In the genomic region with DNA sequence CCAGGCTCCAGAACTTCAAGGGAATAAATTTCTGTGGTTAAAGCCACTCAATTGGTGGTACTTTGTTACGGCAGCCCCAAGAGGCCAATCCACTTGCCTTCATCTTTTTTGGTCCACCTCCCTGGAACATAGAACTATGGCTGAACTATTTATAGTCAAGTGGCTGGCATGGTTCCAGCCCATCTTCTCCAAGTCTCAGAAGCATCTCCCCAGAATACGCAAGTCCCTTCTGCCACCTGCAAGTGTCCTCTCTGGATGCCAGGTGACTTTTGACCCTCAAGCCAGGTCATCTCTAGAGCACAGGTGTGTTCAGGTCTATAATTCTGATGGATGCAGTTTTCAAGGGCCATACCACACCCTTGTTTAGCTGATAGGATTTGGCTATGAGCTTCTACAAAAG, we compare ENCODE assay signal across 26 cellular contexts.
"Had no signal": no experiment of that assay in that cellular context is flagged by ENCODE, and none has a peak within 500 bp of the region (broad histone marks: within the 10 kb centered on the region; RNA-seq: fewer than 3 reads in every experiment).

No MANE protein-coding gene starts in this region.

- H3K27me3 Mint-ChIP-seq: type B pancreatic cell had no signal

- DNase-seq: hypothalamus; immature natural killer cell; left ventricle myocardium inferior; midbrain; mucosa of descending colon; naive thymus-derived CD4-positive, alpha-beta T cell; nucleus accumbens; pancreas; posterior cingulate gyrus; retina; right cardiac atrium; sigmoid colon; small intestine; spleen; stimulated activated CD4-positive, alpha-beta T cell treated with anti-CD3 and anti-CD28 coated beads, Interleukin-4, amount 100 ng/mL, for 24 hours; stimulated activated naive CD4-positive, alpha-beta T cell; tibial artery; uterus had no signal

- H3K4me3 ChIP-seq: left ventricle myocardium inferior, lung, mucosa of descending colon, pancreas, prostate gland, sigmoid colon, spleen, suprapubic skin, thoracic aorta, tibial artery, uterus had no signal

- H3K27ac ChIP-seq: left ventricle myocardium inferior, pancreas, prostate gland, sigmoid colon, spleen, suprapubic skin, thoracic aorta, tibial artery, uterus had no signal

- H3K4me1 Mint-ChIP-seq: immature natural killer cell; naive thymus-derived CD4-positive, alpha-beta T cell; stimulated activated effector memory CD8-positive, alpha-beta T cell treated with anti-CD3 and anti-CD28 coated beads, Interleukin-12 subunit alpha, Interleukin-12 subunit beta, amount 100 ng/mL, for 72 hours had no signal

- H3K9me3 Mint-ChIP-seq: natural killer cell treated with Interleukin-12 subunit alpha and Interleukin-12 subunit beta and Interleukin-15 and Interleukin-18, amount 100 ng/mL, for 72 hours had no signal

- H3K4me3 Mint-ChIP-seq: immature natural killer cell; naive thymus-derived CD4-positive, alpha-beta T cell; natural killer cell treated with Interleukin-12 subunit alpha and Interleukin-12 subunit beta and Interleukin-15 and Interleukin-18, amount 100 ng/mL, for 72 hours; stimulated activated effector memory CD8-positive, alpha-beta T cell treated with anti-CD3 and anti-CD28 coated beads, Interleukin-12 subunit alpha, Interleukin-12 subunit beta, amount 100 ng/mL, for 72 hours; stimulated activated naive CD8-positive, alpha-beta T cell treated with anti-CD3 and anti-CD28 coated beads, Interleukin-15, Interleukin-2, amounts not matched to agents 100 ng/mL and 50 ng/mL, for 24 hours; type B pancreatic cell had no signal

- H3K36me3 ChIP-seq: left ventricle myocardium inferior, pancreas, prostate gland, sigmoid colon, spleen, suprapubic skin, thoracic aorta, tibial artery, uterus had no signal

- H3K9me3 ChIP-seq: left ventricle myocardium inferior, mucosa of descending colon, pancreas, prostate gland, sigmoid colon, thoracic aorta, tibial artery, uterus had no signal

- H3K36me3 Mint-ChIP-seq: immature natural killer cell; naive thymus-derived CD4-positive, alpha-beta T cell; natural killer cell treated with Interleukin-12 subunit alpha and Interleukin-12 subunit beta and Interleukin-15 and Interleukin-18, amount 100 ng/mL, for 72 hours; stimulated activated effector memory CD8-positive, alpha-beta T cell treated with anti-CD3 and anti-CD28 coated beads, Interleukin-12 subunit alpha, Interleukin-12 subunit beta, amount 100 ng/mL, for 72 hours; type B pancreatic cell had no signal

- H3K27me3 ChIP-seq: pancreas, sigmoid colon, spleen, suprapubic skin, tibial artery, uterus had no signal

- H3K4me1 ChIP-seq: left ventricle myocardium inferior, pancreas, prostate gland, sigmoid colon, spleen, suprapubic skin, tibial artery, uterus had no signal

- H3K27ac Mint-ChIP-seq: immature natural killer cell; naive thymus-derived CD4-positive, alpha-beta T cell; natural killer cell treated with Interleukin-12 subunit alpha and Interleukin-12 subunit beta and Interleukin-15 and Interleukin-18, amount 100 ng/mL, for 72 hours; stimulated activated effector memory CD8-positive, alpha-beta T cell treated with anti-CD3 and anti-CD28 coated beads, Interleukin-12 subunit alpha, Interleukin-12 subunit beta, amount 100 ng/mL, for 72 hours; stimulated activated naive CD8-positive, alpha-beta T cell treated with anti-CD3 and anti-CD28 coated beads, Interleukin-15, Interleukin-2, amounts not matched to agents 100 ng/mL and 50 ng/mL, for 24 hours had no signal
